Comparison of ENCODE assay signal across 21 cellular contexts in the genomic region with DNA sequence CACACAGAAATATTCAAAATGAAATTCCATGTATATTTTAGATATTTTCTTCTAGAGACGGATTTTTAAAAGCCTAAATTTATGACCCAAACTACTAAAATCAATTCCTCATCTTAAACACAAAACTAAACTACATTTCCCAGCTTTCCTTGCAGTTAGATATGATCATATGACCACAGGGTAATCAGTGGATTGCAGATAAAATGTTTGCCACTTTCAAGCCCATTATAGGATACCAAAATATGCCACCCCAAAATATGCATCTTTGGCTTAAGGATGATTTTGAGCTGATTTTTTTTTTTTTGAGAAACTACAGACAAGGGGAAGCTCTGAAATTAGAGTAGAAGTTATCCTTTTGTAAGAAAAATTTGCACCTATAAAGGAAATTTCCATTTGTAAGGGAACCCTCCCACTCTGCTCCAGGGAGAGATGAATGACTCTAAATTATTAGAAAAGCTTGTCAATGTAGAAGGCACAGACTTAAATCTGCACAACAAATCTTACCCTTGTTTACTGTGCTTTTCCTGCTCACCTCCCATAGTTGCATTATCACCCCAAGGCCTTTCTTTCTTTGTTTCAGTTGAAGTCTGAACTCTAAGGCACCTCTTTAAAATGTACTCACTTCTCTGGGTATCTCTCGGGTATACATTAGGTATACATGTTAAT.
DNase-seq lines count a peak whose midpoint lies in the region; ATAC-seq and TF ChIP-seq lines count a peak whose summit lies in the region.
"Had no signal": no experiment of that assay in that cellular context is flagged by ENCODE, and none has a peak within 500 bp of the region (broad histone marks: within the 10 kb centered on the region; RNA-seq: fewer than 3 reads in every experiment).

No MANE protein-coding gene starts in this region.

- H3K27me3 ChIP-seq in HAP-1 (ENCODE audit: low read depth) (no peaks in the 10 kb centered on the region), neuronal stem cell (ENCODE audit: control insufficient read depth in 3 of 3, insufficient read depth in 3 of 3, low read depth in 1 of 3, low read length in 3 of 3) (no peaks in the 10 kb centered on the region)
- H3K27me3 ChIP-seq: Peyer's patch, SJSA1 had no signal

- no peak overlapping the region for H3K18ac ChIP-seq in neuronal stem cell (ENCODE audit: low read length)

- no peak overlapping the region for H2AK5ac ChIP-seq in neuronal stem cell (ENCODE audit: low read depth, low read length)

- CTCF ChIA-PET in WTC11 (lab: Charles Lee), result interaction anchor here (0.8 kb wide), 1 partner anchor 1138 kb away, joined by 3 read pairs; no protein-coding TSS in a partner anchor

- DNase-seq in HAP-1 (ENCODE audit: low spot score in 2 of 2) (peak; percentile 28 to 93), WTC11 (ENCODE audit: low spot score) (no peak), iPS DF 4.7 (ENCODE audit: extremely low read depth, low spot score) (peak; percentile 36), neuronal stem cell (ENCODE audit: low spot score) (no peak), NCI-H187 (lab: John Stamatoyannopoulos, UW) (no peak)
- DNase-seq: GOT3; IMR-90; Karpas-422; NCI-H187 treated with DMSO at 0.1 percent for 48 hours; NCI-H226; NCI-H510A treated with DMSO at 0.1 percent for 48 hours; NCI-H774; NK-92 treated with Interleukin-12 subunit alpha and Interleukin-12 subunit beta, amount 100 ng/mL, for 24 hours; Peyer's patch had no signal

- H3K79me1 ChIP-seq in neuronal stem cell (ENCODE audit: low read depth, low read length), result no peaks in the 10 kb centered on the region

- H3K9me3 ChIP-seq in HAP-1 (no peaks in the 10 kb centered on the region), neuronal stem cell (replicated peaks in 1 of 2; ENCODE audit: control insufficient read depth in 2 of 2, insufficient read depth in 1 of 2, low read depth in 1 of 2, low read length in 2 of 2) (no peaks in the 10 kb centered on the region)
- H3K9me3 ChIP-seq: A549, Peyer's patch, SJSA1 had no signal

- H2BK15ac ChIP-seq in neuronal stem cell (ENCODE audit: low read length), result no peak overlapping the region

- no peaks in the 10 kb centered on the region for H3K27me3 Mint-ChIP-seq in WTC11 (ENCODE audit: low read depth)
- H3K27me3 Mint-ChIP-seq: B cell had no signal

- in situ Hi-C loops in HAP-1 (cut with MboI; ENCODE audit: low sequenced_read_pairs), result no loop called here

- H3K36me3 ChIP-seq in HAP-1 (replicated peaks), result no peaks in the 10 kb centered on the region
- no peaks in the 10 kb centered on the region for H3K36me3 ChIP-seq in neuronal stem cell (replicated peaks in 1 of 2; ENCODE audit: control insufficient read depth in 2 of 2, insufficient read depth in 2 of 2, low read length in 2 of 2)
- H3K36me3 ChIP-seq: Peyer's patch, SJSA1 had no signal

- H3K23ac ChIP-seq in neuronal stem cell (ENCODE audit: low read depth, low read length, poor library complexity), result no peak overlapping the region

- no peak overlapping the region for H4K91ac ChIP-seq in neuronal stem cell (ENCODE audit: low read depth, low read length, poor library complexity)

- H3K27ac ChIP-seq in neuronal stem cell (replicated peaks; ENCODE audit: low read length), result no peak overlapping the region
- H3K27ac ChIP-seq: A549, HL-60, Peyer's patch, SJSA1 had no signal

- H3K36me3 Mint-ChIP-seq in WTC11, result peaks cover 27% of the 10 kb centered on the region
- H3K36me3 Mint-ChIP-seq: CD14-positive monocyte had no signal

- WGBS in neuronal stem cell (ENCODE audit: extremely low coverage in 2 of 2, insufficient read length in 2 of 2, insufficient replicate concordance in 1 of 2), 2 donors, result no CpG with 5 or more reads among the region's 2 CpGs

- no peak overlapping the region for H3K9ac ChIP-seq in neuronal stem cell (ENCODE audit: low read depth, low read length, poor library complexity)

- H3K4me1 Mint-ChIP-seq in WTC11, result peaks cover 44% of the 10 kb centered on the region
- H3K4me1 Mint-ChIP-seq: B cell, CD14-positive monocyte had no signal

- ATAC-seq in WTC11, result peak; percentile 92
- ATAC-seq in HG02610 (IDR thresholded peaks at IDR 0.05; ENCODE audit: unreplicated experiment), result no peak
- ATAC-seq in HG03095 (IDR thresholded peaks at IDR 0.05; ENCODE audit: unreplicated experiment), result no peak
- ATAC-seq: A549 had no signal

- H3K4ac ChIP-seq in neuronal stem cell (ENCODE audit: low read length), result no peak overlapping the region

- H3K27ac Mint-ChIP-seq in WTC11, result peak overlapping the region; percentile 92
- H3K27ac Mint-ChIP-seq: B cell, CD14-positive monocyte had no signal

- no peak overlapping the region for H2BK12ac ChIP-seq in neuronal stem cell (ENCODE audit: low read length)

- H2BK5ac ChIP-seq in neuronal stem cell (ENCODE audit: low read length), result no peak overlapping the region

- H3K4me1 ChIP-seq in HAP-1, result peaks cover 18% of the 10 kb centered on the region
- H3K4me1 ChIP-seq in neuronal stem cell (ENCODE audit: control insufficient read depth in 2 of 2, insufficient read depth in 1 of 2, low read depth in 1 of 2, low read length in 2 of 2), result no peaks in the 10 kb centered on the region
- H3K4me1 ChIP-seq: A549, Peyer's patch, SJSA1 had no signal

- TF ChIP-seq CTCF in WTC11 (IDR thresholded peaks at IDR 0.05), result no peak

- H2BK120ac ChIP-seq in neuronal stem cell (ENCODE audit: low read depth, low read length), result no peak overlapping the region

- peaks cover 31% of the 10 kb centered on the region for H3K9me3 Mint-ChIP-seq in WTC11

- H3K4me3 ChIP-seq in HAP-1 (no peak overlapping the region), neuronal stem cell (ENCODE audit: low read length in 2 of 2) (no peak overlapping the region)
- H3K4me3 ChIP-seq: A549, Peyer's patch, SJSA1 had no signal

- POLR2A ChIA-PET in WTC11 (lab: Charles Lee), result interaction anchor here (0.5 to 0.7 kb wide), 2 partner anchors 569 to 649 kb away, joined by 3 to 4 read pairs; no protein-coding TSS in a partner anchor

- no peak overlapping the region for H4K8ac ChIP-seq in neuronal stem cell (ENCODE audit: low read depth, low read length)

- H2AFZ ChIP-seq in neuronal stem cell (ENCODE audit: low read length), result peak overlapping the region; percentile 76

- no peak overlapping the region for H3K14ac ChIP-seq in neuronal stem cell (ENCODE audit: low read length)

- H3K4me3 Mint-ChIP-seq in WTC11, result peak overlapping the region; percentile 14
- H3K4me3 Mint-ChIP-seq: B cell, CD14-positive monocyte had no signal

- no peak overlapping the region for H3K4me2 ChIP-seq in neuronal stem cell (ENCODE audit: insufficient read depth, low read length, poor library complexity, severe bottlenecking)
- H3K4me2 ChIP-seq: A549 had no signal

TF ChIP-seq in WTC11, 78 proteins besides CTCF, POLR2A, EP300 and RAD21 (continues in another document):
- TF ChIP-seq, protein P1, sequence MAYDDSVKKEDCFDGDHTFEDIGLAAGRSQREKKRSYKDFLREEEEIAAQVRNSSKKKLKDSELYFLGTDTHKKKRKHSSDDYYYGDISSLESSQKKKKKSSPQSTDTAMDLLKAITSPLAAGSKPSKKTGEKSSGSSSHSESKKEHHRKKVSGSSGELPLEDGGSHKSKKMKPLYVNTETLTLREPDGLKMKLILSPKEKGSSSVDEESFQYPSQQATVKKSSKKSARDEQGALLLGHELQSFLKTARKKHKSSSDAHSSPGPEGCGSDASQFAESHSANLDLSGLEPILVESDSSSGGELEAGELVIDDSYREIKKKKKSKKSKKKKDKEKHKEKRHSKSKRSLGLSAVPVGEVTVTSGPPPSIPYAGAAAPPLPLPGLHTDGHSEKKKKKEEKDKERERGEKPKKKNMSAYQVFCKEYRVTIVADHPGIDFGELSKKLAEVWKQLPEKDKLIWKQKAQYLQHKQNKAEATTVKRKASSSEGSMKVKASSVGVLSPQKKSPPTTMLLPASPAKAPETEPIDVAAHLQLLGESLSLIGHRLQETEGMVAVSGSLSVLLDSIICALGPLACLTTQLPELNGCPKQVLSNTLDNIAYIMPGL (CRISPR knock-in tag; IDR thresholded peaks at IDR 0.05), result no peak
- TF ChIP-seq, protein P2, sequence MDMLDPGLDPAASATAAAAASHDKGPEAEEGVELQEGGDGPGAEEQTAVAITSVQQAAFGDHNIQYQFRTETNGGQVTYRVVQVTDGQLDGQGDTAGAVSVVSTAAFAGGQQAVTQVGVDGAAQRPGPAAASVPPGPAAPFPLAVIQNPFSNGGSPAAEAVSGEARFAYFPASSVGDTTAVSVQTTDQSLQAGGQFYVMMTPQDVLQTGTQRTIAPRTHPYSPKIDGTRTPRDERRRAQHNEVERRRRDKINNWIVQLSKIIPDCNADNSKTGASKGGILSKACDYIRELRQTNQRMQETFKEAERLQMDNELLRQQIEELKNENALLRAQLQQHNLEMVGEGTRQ (CRISPR knock-in tag; IDR thresholded peaks at IDR 0.05), result peak; percentile 87
- TF ChIP-seq, protein P3, sequence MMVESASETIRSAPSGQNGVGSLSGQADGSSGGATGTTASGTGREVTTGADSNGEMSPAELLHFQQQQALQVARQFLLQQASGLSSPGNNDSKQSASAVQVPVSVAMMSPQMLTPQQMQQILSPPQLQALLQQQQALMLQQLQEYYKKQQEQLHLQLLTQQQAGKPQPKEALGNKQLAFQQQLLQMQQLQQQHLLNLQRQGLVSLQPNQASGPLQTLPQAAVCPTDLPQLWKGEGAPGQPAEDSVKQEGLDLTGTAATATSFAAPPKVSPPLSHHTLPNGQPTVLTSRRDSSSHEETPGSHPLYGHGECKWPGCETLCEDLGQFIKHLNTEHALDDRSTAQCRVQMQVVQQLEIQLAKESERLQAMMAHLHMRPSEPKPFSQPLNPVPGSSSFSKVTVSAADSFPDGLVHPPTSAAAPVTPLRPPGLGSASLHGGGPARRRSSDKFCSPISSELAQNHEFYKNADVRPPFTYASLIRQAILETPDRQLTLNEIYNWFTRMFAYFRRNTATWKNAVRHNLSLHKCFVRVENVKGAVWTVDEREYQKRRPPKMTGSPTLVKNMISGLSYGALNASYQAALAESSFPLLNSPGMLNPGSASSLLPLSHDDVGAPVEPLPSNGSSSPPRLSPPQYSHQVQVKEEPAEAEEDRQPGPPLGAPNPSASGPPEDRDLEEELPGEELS (CRISPR knock-in tag; IDR thresholded peaks at IDR 0.05), result peak; percentile 49; the same call in 1 of the 2 replicates
- TF ChIP-seq, protein P4, sequence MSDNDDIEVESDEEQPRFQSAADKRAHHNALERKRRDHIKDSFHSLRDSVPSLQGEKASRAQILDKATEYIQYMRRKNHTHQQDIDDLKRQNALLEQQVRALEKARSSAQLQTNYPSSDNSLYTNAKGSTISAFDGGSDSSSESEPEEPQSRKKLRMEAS (CRISPR knock-in tag; IDR thresholded peaks at IDR 0.05), result no peak
- no peak for TF ChIP-seq ATF2 (CRISPR knock-in tag; IDR thresholded peaks at IDR 0.05; ENCODE audit: borderline replicate concordance, low read depth)

Comparison
In these comparisons a context has a peak if more than half of its experiments do, and no peak if none do; other contexts are left out.
1. DNase-seq: peak in HAP-1 (2 of 2) and iPS DF 4.7 (single experiment); none in WTC11 (single experiment), neuronal stem cell (single experiment) and NCI-H187 (0 of 2).